In the genomic region with DNA sequence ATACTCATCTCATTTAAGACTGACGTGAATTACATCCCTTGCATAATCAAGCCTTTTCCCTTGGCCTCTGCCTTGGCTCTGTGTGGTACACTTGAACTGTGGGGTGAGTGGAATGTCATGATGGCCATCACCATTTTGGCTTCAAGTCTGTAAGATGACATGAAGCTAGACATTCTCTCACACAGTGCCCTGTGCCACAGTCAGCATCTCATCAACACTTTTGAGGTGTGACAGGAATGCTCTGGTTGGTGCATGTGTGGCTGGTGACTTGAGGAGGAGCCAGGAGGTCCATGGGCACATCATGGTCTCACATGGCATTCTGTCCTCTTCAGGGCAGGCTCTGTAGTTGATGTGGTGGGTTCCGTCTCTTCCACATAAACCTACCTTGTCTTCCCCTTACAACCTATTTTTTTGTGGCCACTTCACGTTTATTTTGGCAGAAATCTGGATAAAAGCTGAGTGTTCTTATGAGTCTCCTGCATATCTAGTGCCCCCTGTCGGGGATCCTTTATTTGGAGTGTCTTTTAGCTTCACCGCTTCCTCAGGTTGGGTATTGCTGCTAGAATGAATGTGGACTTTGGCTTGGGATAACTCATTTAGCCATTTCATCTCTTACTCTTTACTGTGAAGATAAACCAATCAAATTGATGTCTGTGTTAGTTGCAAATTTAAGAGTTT, we compare ENCODE assay signal across 10 cellular contexts. TPM values are rescaled to one million over a fixed set of nuclear protein-coding genes. Genes with fewer than 3 reads are reported as not detected.
DNase-seq lines count a peak whose midpoint lies in the region; ATAC-seq and TF ChIP-seq lines count a peak whose summit lies in the region.
"Had no signal": no experiment of that assay in that cellular context is flagged by ENCODE, and none has a peak within 500 bp of the region (broad histone marks: within the 10 kb centered on the region; RNA-seq: fewer than 3 reads in every experiment).

No MANE protein-coding gene starts in this region.

- H3K27ac ChIP-seq in sigmoid colon = no peak overlapping the region
- H3K27ac ChIP-seq: gastroesophageal sphincter had no signal

- DNase-seq in activated T-cell treated with anti-CD3 and anti-CD28 coated beads, Interleukin-2, amount 50 U/mL, for 24 hours = no peak
- no peak for DNase-seq in activated T-cell treated with anti-CD3 and anti-CD28 coated beads, Interleukin-2, amount 50 U/mL, for 1 hour
- DNase-seq in OCI-M1 (lab: John Stamatoyannopoulos, UW) (peak; percentile 24), glutamatergic neuron (no peak), sigmoid colon (no peak), COLO829 (ENCODE audit: low spot score) (no peak)
- DNase-seq: ACHN had no signal

- intact Hi-C loops in sigmoid colon (cut with DNase I) = no loop called here

- peaks cover 98% of the 10 kb centered on the region for H3K4me1 Mint-ChIP-seq in activated T-cell treated with anti-CD3 and anti-CD28 coated beads, Interleukin-2, amount 50 U/mL, for 24 hours (ENCODE audit: low read depth)
- H3K4me1 Mint-ChIP-seq in glutamatergic neuron (ENCODE audit: low read depth, unreplicated experiment) = peaks cover 62% of the 10 kb centered on the region
- H3K4me1 Mint-ChIP-seq in stimulated activated memory B cell treated with anti-CD40 and anti-IgM and Interleukin-4, amounts not matched to agents 10 μg/mL and 1 μg/mL and 100 μg/mL, for 72 hours = peaks cover 93% of the 10 kb centered on the region

- no peak for ATAC-seq in stimulated activated memory B cell treated with anti-CD40 and anti-IgM and Interleukin-4, amounts not matched to agents 10 μg/mL and 1 μg/mL and 100 μg/mL, for 72 hours
- ATAC-seq in GM18511 (IDR thresholded peaks at IDR 0.05; ENCODE audit: unreplicated experiment) = no peak
- ATAC-seq: gastroesophageal sphincter had no signal

- no peaks in the 10 kb centered on the region for H3K27me3 Mint-ChIP-seq in activated T-cell treated with anti-CD3 and anti-CD28 coated beads, Interleukin-2, amount 50 U/mL, for 24 hours
- peaks cover 7% of the 10 kb centered on the region for H3K27me3 Mint-ChIP-seq in glutamatergic neuron (ENCODE audit: unreplicated experiment)
- H3K27me3 Mint-ChIP-seq in stimulated activated memory B cell treated with anti-CD40 and anti-IgM and Interleukin-4, amounts not matched to agents 10 μg/mL and 1 μg/mL and 100 μg/mL, for 72 hours = no peaks in the 10 kb centered on the region

- peak; percentile 36 for TF ChIP-seq CTCF in glutamatergic neuron (IDR thresholded peaks at IDR 0.05; ENCODE audit: partially characterized antibody, unreplicated experiment)
- no peak for TF ChIP-seq CTCF in sigmoid colon (IDR thresholded peaks at IDR 0.05)

- no peaks in the 10 kb centered on the region for H3K27me3 ChIP-seq in sigmoid colon
- H3K27me3 ChIP-seq: gastroesophageal sphincter had no signal

- H3K4me3 ChIP-seq in sigmoid colon = no peak overlapping the region
- H3K4me3 ChIP-seq: gastroesophageal sphincter had no signal

- H3K4me3 Mint-ChIP-seq in activated T-cell treated with anti-CD3 and anti-CD28 coated beads, Interleukin-2, amount 50 U/mL, for 24 hours = no peak overlapping the region
- no peak overlapping the region for H3K4me3 Mint-ChIP-seq in glutamatergic neuron (ENCODE audit: unreplicated experiment)
- no peak overlapping the region for H3K4me3 Mint-ChIP-seq in stimulated activated memory B cell treated with anti-CD40 and anti-IgM and Interleukin-4, amounts not matched to agents 10 μg/mL and 1 μg/mL and 100 μg/mL, for 72 hours

- H3K27ac Mint-ChIP-seq in activated T-cell treated with anti-CD3 and anti-CD28 coated beads, Interleukin-2, amount 50 U/mL, for 24 hours = peak overlapping the region; percentile 32
- H3K27ac Mint-ChIP-seq in glutamatergic neuron (ENCODE audit: unreplicated experiment) = no peak overlapping the region
- H3K27ac Mint-ChIP-seq in stimulated activated memory B cell treated with anti-CD40 and anti-IgM and Interleukin-4, amounts not matched to agents 10 μg/mL and 1 μg/mL and 100 μg/mL, for 72 hours = peak overlapping the region; percentile 96

- no peak for TF ChIP-seq POLR2A in sigmoid colon (IDR thresholded peaks at IDR 0.05)

- H3K36me3 ChIP-seq in sigmoid colon = no peaks in the 10 kb centered on the region
- H3K36me3 ChIP-seq: gastroesophageal sphincter had no signal

- peaks cover 14% of the 10 kb centered on the region for H3K9me3 Mint-ChIP-seq in activated T-cell treated with anti-CD3 and anti-CD28 coated beads, Interleukin-2, amount 50 U/mL, for 24 hours
- H3K9me3 Mint-ChIP-seq in glutamatergic neuron (ENCODE audit: unreplicated experiment) = peaks cover 11% of the 10 kb centered on the region
- no peaks in the 10 kb centered on the region for H3K9me3 Mint-ChIP-seq in stimulated activated memory B cell treated with anti-CD40 and anti-IgM and Interleukin-4, amounts not matched to agents 10 μg/mL and 1 μg/mL and 100 μg/mL, for 72 hours

- H3K36me3 Mint-ChIP-seq in activated T-cell treated with anti-CD3 and anti-CD28 coated beads, Interleukin-2, amount 50 U/mL, for 24 hours (ENCODE audit: low read depth) = peaks cover 40% of the 10 kb centered on the region
- no peaks in the 10 kb centered on the region for H3K36me3 Mint-ChIP-seq in glutamatergic neuron (ENCODE audit: unreplicated experiment)
- peaks cover 29% of the 10 kb centered on the region for H3K36me3 Mint-ChIP-seq in stimulated activated memory B cell treated with anti-CD40 and anti-IgM and Interleukin-4, amounts not matched to agents 10 μg/mL and 1 μg/mL and 100 μg/mL, for 72 hours

- H3K4me1 ChIP-seq in sigmoid colon = peaks cover 0 to 43% (median 19%) of the 10 kb centered on the region in 4 donors

- TF ChIP-seq EP300 in sigmoid colon (IDR thresholded peaks at IDR 0.05) = no peak

- no peaks in the 10 kb centered on the region for H3K9me3 ChIP-seq in sigmoid colon
- H3K9me3 ChIP-seq: gastroesophageal sphincter had no signal

- 76 to 84% methylated on average over 5 of the region's 5 CpGs for WGBS in sigmoid colon, 2 donors

RNA-seq across cellular contexts. Expression of gene MAP4K4, which starts 28.1 kb away (rescaled TPM):
- total RNA-seq in glutamatergic neuron (ENCODE audit: unreplicated experiment) (756 TPM), sigmoid colon (10 to 100 TPM; 37.2 to 62.9 (median 48.9) TPM)
- 10 to 100 TPM in 2 of 3 donors, 1 to 10 TPM in 1; 8.8 to 28.6 (median 11.4) TPM for polyA plus RNA-seq in sigmoid colon

Comparison
In these comparisons a context has a peak if more than half of its experiments do, and no peak if none do; other contexts are left out.
1. RNA of gene MAP4K4, which starts 28.1 kb away (total RNA-seq): 756 TPM in glutamatergic neuron (single experiment); 37.2 to 62.9 TPM in sigmoid colon; every median in the first group is over 10 times any median in the second.